Comparison of ENCODE assay signal across 1 cellular context in genomic region chr7:31075006-31075405, GRCh38.
TF ChIP-seq lines count a peak whose summit lies in the region.

No MANE protein-coding gene starts in this region.

TF ChIP-seq in IMR-90, 13 proteins besides CTCF, POLR2A, EP300 and RAD21 (continued from another document):
- no peak for TF ChIP-seq ELK1 (IDR thresholded peaks at IDR 0.05; ENCODE audit: borderline replicate concordance, low read depth, low read length)
- no peak for TF ChIP-seq CEBPB (IDR thresholded peaks at IDR 0.05; ENCODE audit: low read depth, low read length)
- no peak for TF ChIP-seq FOS (IDR thresholded peaks at IDR 0.05; ENCODE audit: low read depth, low read length)
- TF ChIP-seq RFX5 (IDR thresholded peaks at IDR 0.05; ENCODE audit: low read depth, low read length), result no peak
